In genomic region chr1:67211589-67212563, GRCh38 we compare ENCODE assay signal across 9 cellular contexts. TPM values are rescaled to one million over a fixed set of nuclear protein-coding genes. Genes with fewer than 3 reads are reported as not detected.
A peak's percentile ranks its signal among the peaks of the same experiment; 100 is the strongest.
DNase-seq lines count a peak whose midpoint lies in the region; ATAC-seq and TF ChIP-seq lines count a peak whose summit lies in the region.
"Had no signal": no experiment of that assay in that cellular context is flagged by ENCODE, and none has a peak within 500 bp of the region (broad histone marks: within the 10 kb centered on the region; RNA-seq: fewer than 3 reads in every experiment).

No MANE protein-coding gene starts in this region.

- no peaks in the 10 kb centered on the region for H3F3A ChIP-seq in smooth muscle cell (ENCODE audit: low read depth)

- no peaks in the 10 kb centered on the region for H3K79me2 ChIP-seq in smooth muscle cell (ENCODE audit: low read depth)

- ATAC-seq in GM18502 (IDR thresholded peaks at IDR 0.05; ENCODE audit: poor library complexity, unreplicated experiment) (peak; percentile 42), HG03039 (IDR thresholded peaks at IDR 0.05; ENCODE audit: unreplicated experiment) (no peak)

- H3K9me3 ChIP-seq in esophagus muscularis mucosa (no peaks in the 10 kb centered on the region), smooth muscle cell (replicated peaks; ENCODE audit: low read depth) (no peaks in the 10 kb centered on the region)

- H4K20me1 ChIP-seq in smooth muscle cell (ENCODE audit: low read depth): no peaks in the 10 kb centered on the region

- H3K27ac ChIP-seq in esophagus muscularis mucosa (replicated peaks in 1 of 4) (no peak overlapping the region), smooth muscle cell (ENCODE audit: low read depth) (no peak overlapping the region)
- H3K27ac ChIP-seq: HL-60 had no signal

- H3K27me3 ChIP-seq in esophagus muscularis mucosa (no peaks in the 10 kb centered on the region), smooth muscle cell (ENCODE audit: low read depth) (no peaks in the 10 kb centered on the region)

- TF ChIP-seq CTCF in AG10803 (conservative IDR thresholded peaks at IDR 0.05; ENCODE audit: low read length): peak; percentile 69
- peak; percentile 23 to 48 (median 35) for TF ChIP-seq CTCF in esophagus muscularis mucosa (IDR thresholded peaks at IDR 0.05)
- TF ChIP-seq CTCF in smooth muscle cell (IDR thresholded peaks at IDR 0.05; ENCODE audit: borderline replicate concordance, insufficient read depth, poor library complexity, severe bottlenecking): peak; percentile 69

- no peak for TF ChIP-seq POLR2A in esophagus muscularis mucosa (IDR thresholded peaks at IDR 0.05; ENCODE audit: low read depth)

- H3K36me3 ChIP-seq in esophagus muscularis mucosa: no peaks in the 10 kb centered on the region
- H3K36me3 ChIP-seq in smooth muscle cell (ENCODE audit: low read depth): no peaks in the 10 kb centered on the region

- H3K9ac ChIP-seq in smooth muscle cell (ENCODE audit: low read depth): no peak overlapping the region

- no peaks in the 10 kb centered on the region for H3K4me1 ChIP-seq in esophagus muscularis mucosa
- no peaks in the 10 kb centered on the region for H3K4me1 ChIP-seq in smooth muscle cell (ENCODE audit: low read depth)

- H2AFZ ChIP-seq in smooth muscle cell (ENCODE audit: low read depth): no peak overlapping the region

- no peak for TF ChIP-seq EP300 in esophagus muscularis mucosa (IDR thresholded peaks at IDR 0.05)

- WGBS in esophagus muscularis mucosa: 71% methylated on average over 4 of the region's 4 CpGs
- WGBS in smooth muscle cell (ENCODE audit: low lambda C conversion rate): 64% methylated on average over 4 of the region's 4 CpGs

- H3K4me2 ChIP-seq in smooth muscle cell: no peak overlapping the region

- peak; percentile 18 for DNase-seq in AG10803 (ENCODE audit: low read depth)
- peak; percentile 30 for DNase-seq in NCI-H2029 (lab: John Stamatoyannopoulos, UW)
- DNase-seq in activated CD4-positive, alpha-beta T cell treated with anti-CD3 and anti-CD28 coated beads, Interleukin-2, amount 50 U/mL, for 48 hours: peak; percentile 46 to 60
- DNase-seq in esophagus muscularis mucosa (ENCODE audit: extremely low spot score): peak; percentile 42
- DNase-seq in smooth muscle cell (lab: John Stamatoyannopoulos, UW; ENCODE audit: unreplicated experiment): no peak
- no peak for DNase-seq in HPDE6-E6E7 (ENCODE audit: extremely low spot score)

- H3K4me3 ChIP-seq in AG10803 (ENCODE audit: low read length) (no peak overlapping the region), esophagus muscularis mucosa (no peak overlapping the region), smooth muscle cell (no peak overlapping the region)

- intact Hi-C loops in esophagus muscularis mucosa (cut with DNase I): loop anchor here (10.0 kb wide), 1 partner anchor 447 kb away; no protein-coding TSS in a partner anchor

RNA-seq across cellular contexts. Expression of gene IL23R, which starts 45.6 kb away (rescaled TPM):
- not detected for total RNA-seq in esophagus muscularis mucosa
- not detected in 2 replicates for total RNA-seq in smooth muscle cell
- polyA plus RNA-seq in smooth muscle cell: not detected in 2 replicates

Comparison
In these comparisons a context has a peak if more than half of its experiments do, and no peak if none do; other contexts are left out.
1. DNase-seq: peak in AG10803 (single experiment), NCI-H2029 (single experiment), activated CD4-positive, alpha-beta T cell treated with anti-CD3 and anti-CD28 coated beads, Interleukin-2, amount 50 U/mL, for 48 hours (2 of 2) and esophagus muscularis mucosa (single experiment); none in smooth muscle cell (single experiment) and HPDE6-E6E7 (single experiment).
2. Peak in every context shown above with its lines, with median percentiles within 50 percentile points of each other: CTCF ChIP-seq.